ENCODE assay signal across 13 cellular contexts in genomic region chr13:33281951-33282595, GRCh38. TPM values are rescaled to one million over a fixed set of nuclear protein-coding genes. Genes with fewer than 3 reads are reported as not detected.
DNase-seq lines count a peak whose midpoint lies in the region; ATAC-seq, FAIRE-seq and TF ChIP-seq lines count a peak whose summit lies in the region.
"Had no signal": no experiment of that assay in that cellular context is flagged by ENCODE, and none has a peak within 500 bp of the region (broad histone marks: within the 10 kb centered on the region; RNA-seq: fewer than 3 reads in every experiment).

No MANE protein-coding gene starts in this region.

- ATAC-seq in GM18870 (IDR thresholded peaks at IDR 0.05; ENCODE audit: unreplicated experiment): no peak
- ATAC-seq in GM21423 (IDR thresholded peaks at IDR 0.05; ENCODE audit: unreplicated experiment): no peak
- ATAC-seq: body of pancreas had no signal

- BruUV-seq in A673 (replicated peaks; lab: Mats Ljungman, UMichigan): no TSS peak

- H3K4me1 ChIP-seq in adipocyte (ENCODE audit: control insufficient read depth, insufficient read depth, low read length) (peaks cover 74% of the 10 kb centered on the region), skeletal muscle satellite cell (ENCODE audit: control insufficient read depth, insufficient read depth, low read length) (peaks cover 62% of the 10 kb centered on the region), A673 (ENCODE audit: insufficient read depth, low read length, poor library complexity, severe bottlenecking) (peaks cover 59% of the 10 kb centered on the region)

- TF ChIP-seq POLR2A in H54 (IDR thresholded peaks at IDR 0.05; ENCODE audit: low read depth, low read length): no peak

- H3K9ac ChIP-seq in adipocyte (ENCODE audit: low read length): peak overlapping the region; percentile 8
- H3K9ac ChIP-seq in skeletal muscle satellite cell (ENCODE audit: low read depth, low read length): peak overlapping the region; percentile 96

- H3K36me3 ChIP-seq in adipocyte (ENCODE audit: control insufficient read depth, insufficient read depth, low read length, severe bottlenecking) (no peaks in the 10 kb centered on the region), skeletal muscle satellite cell (ENCODE audit: insufficient read depth, low read length) (peaks cover 37% of the 10 kb centered on the region), A673 (ENCODE audit: insufficient read depth, low read length, poor library complexity, severe bottlenecking) (no peaks in the 10 kb centered on the region)
- H3K36me3 ChIP-seq: tibial artery had no signal

- H3K4me3 ChIP-seq in adipocyte (ENCODE audit: low read length): peak overlapping the region; percentile 99
- H3K4me3 ChIP-seq in skeletal muscle satellite cell (ENCODE audit: low read length): peak overlapping the region; percentile 77
- H3K4me3 ChIP-seq in A673 (ENCODE audit: low read depth, low read length, poor library complexity, severe bottlenecking): no peak overlapping the region
- H3K4me3 ChIP-seq: body of pancreas, tibial artery had no signal

- no peak for TF ChIP-seq CTCF in A673 (conservative IDR thresholded peaks at IDR 0.05; ENCODE audit: low read depth, low read length)

- H3K27me3 ChIP-seq in adipocyte (replicated peaks; ENCODE audit: control insufficient read depth, insufficient read depth, low read length): no peaks in the 10 kb centered on the region
- H3K27me3 ChIP-seq in skeletal muscle satellite cell (ENCODE audit: control insufficient read depth, insufficient read depth, low read length): no peaks in the 10 kb centered on the region
- H3K27me3 ChIP-seq in A673 (replicated peaks; ENCODE audit: insufficient read depth, low read depth, low read length, poor library complexity): no peaks in the 10 kb centered on the region
- H3K27me3 ChIP-seq: body of pancreas, tibial artery had no signal

- intact Hi-C loops in A673 (cut with micrococcal nuclease; ENCODE audit: unreplicated experiment): loop anchor here (5.0 kb wide), 1 partner anchor 260 kb away; no protein-coding TSS in a partner anchor

- H3K27ac ChIP-seq in A673 (ENCODE audit: low read depth, low read length, poor library complexity, severe bottlenecking): no peak overlapping the region

- peak; percentile 27 for FAIRE-seq in H54 (lab: Jason Lieb, UNC)

- POLR2A ChIA-PET in A673 (lab: Charles Lee; ENCODE audit: low non-redundant PET): no interaction called here

- peak overlapping the region; percentile 78 for H3K4me2 ChIP-seq in skeletal muscle satellite cell (ENCODE audit: low read length)

- H3K9me3 ChIP-seq in adipocyte (ENCODE audit: control insufficient read depth, low read length) (no peaks in the 10 kb centered on the region), skeletal muscle satellite cell (replicated peaks; ENCODE audit: low read length) (no peaks in the 10 kb centered on the region), A673 (ENCODE audit: low read depth, low read length, poor library complexity, severe bottlenecking) (no peaks in the 10 kb centered on the region)
- H3K9me3 ChIP-seq: body of pancreas, tibial artery had no signal

- CTCF ChIA-PET in A673 (lab: Charles Lee): no interaction called here

- peak; percentile 9 for DNase-seq in H54 (ENCODE audit: insufficient read length, low spot score)
- peak; percentile 48 for DNase-seq in adipocyte (ENCODE audit: low read depth)
- peak; percentile 83 for DNase-seq in foreskin melanocyte
- no peak for DNase-seq in NOMO-1 treated with DMSO at 0.1 percent for 48 hours (lab: John Stamatoyannopoulos, UW; ENCODE audit: unreplicated experiment)
- DNase-seq in A673 (ENCODE audit: low spot score): no peak
- DNase-seq: body of pancreas, DMS79, NCI-H69, nephron progenitor cell, tibial artery had no signal

RNA-seq across cellular contexts. Expression of gene STARD13, which starts 3.5 kb away (rescaled TPM):
- total RNA-seq in skeletal muscle satellite cell (2012; rRNA removed): 19.5 and 35.4 TPM in 2 replicates
- 45.7 and 48.7 TPM in 2 replicates for total RNA-seq in A673 (2021)

Comparison
In these comparisons a context has a peak if more than half of its experiments do, and no peak if none do; other contexts are left out.
1. DNase-seq: peak in H54 (single experiment), adipocyte (single experiment) and foreskin melanocyte (single experiment); none in NOMO-1 treated with DMSO at 0.1 percent for 48 hours (single experiment) and A673 (single experiment).